Comparison of ENCODE assay signal across 1 cellular context in the genomic region with DNA sequence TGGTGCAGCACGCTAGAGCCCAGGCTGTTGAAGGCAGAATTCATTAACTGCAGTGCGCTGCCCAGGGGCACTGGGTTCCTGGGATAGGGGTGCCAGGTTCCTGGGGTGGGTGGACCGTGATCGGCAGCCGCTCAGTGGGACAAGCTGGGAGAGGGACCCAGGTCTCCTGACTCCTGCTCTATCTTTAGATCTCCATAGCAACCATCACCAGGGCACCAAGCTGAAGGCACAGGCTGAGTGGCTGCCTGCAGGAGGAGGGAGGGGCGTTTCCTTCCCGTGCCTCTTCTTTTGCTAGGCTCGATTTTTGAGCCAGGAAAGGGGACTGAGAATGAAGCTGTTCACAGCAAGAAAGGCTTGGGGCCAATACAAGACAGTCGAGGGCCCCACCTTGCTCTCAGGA.
TF ChIP-seq lines count a peak whose summit lies in the region.

No MANE protein-coding gene starts in this region.

TF ChIP-seq in neural cell, 6 proteins besides CTCF, POLR2A, EP300 and RAD21 (continued from another document):
- TF ChIP-seq, protein P1, sequence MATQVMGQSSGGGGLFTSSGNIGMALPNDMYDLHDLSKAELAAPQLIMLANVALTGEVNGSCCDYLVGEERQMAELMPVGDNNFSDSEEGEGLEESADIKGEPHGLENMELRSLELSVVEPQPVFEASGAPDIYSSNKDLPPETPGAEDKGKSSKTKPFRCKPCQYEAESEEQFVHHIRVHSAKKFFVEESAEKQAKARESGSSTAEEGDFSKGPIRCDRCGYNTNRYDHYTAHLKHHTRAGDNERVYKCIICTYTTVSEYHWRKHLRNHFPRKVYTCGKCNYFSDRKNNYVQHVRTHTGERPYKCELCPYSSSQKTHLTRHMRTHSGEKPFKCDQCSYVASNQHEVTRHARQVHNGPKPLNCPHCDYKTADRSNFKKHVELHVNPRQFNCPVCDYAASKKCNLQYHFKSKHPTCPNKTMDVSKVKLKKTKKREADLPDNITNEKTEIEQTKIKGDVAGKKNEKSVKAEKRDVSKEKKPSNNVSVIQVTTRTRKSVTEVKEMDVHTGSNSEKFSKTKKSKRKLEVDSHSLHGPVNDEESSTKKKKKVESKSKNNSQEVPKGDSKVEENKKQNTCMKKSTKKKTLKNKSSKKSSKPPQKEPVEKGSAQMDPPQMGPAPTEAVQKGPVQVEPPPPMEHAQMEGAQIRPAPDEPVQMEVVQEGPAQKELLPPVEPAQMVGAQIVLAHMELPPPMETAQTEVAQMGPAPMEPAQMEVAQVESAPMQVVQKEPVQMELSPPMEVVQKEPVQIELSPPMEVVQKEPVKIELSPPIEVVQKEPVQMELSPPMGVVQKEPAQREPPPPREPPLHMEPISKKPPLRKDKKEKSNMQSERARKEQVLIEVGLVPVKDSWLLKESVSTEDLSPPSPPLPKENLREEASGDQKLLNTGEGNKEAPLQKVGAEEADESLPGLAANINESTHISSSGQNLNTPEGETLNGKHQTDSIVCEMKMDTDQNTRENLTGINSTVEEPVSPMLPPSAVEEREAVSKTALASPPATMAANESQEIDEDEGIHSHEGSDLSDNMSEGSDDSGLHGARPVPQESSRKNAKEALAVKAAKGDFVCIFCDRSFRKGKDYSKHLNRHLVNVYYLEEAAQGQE (IDR thresholded peaks at IDR 0.05; ENCODE audit: borderline replicate concordance), result no peak
- no peak for TF ChIP-seq EZH2 (IDR thresholded peaks at IDR 0.05; ENCODE audit: borderline replicate concordance, insufficient read depth, low read length, poor library complexity, severe bottlenecking)
- TF ChIP-seq MXI1 (conservative IDR thresholded peaks at IDR 0.05; ENCODE audit: poor library complexity, severe bottlenecking), result no peak
- TF ChIP-seq POLR2AphosphoS5 (IDR thresholded peaks at IDR 0.05), result no peak
- TF ChIP-seq TAF1 (IDR thresholded peaks at IDR 0.05; ENCODE audit: low read depth), result no peak
TF ChIP-seq in neural cell: peak in this region for 0.
